ENCODE assay signal across 8 cellular contexts in the genomic region with DNA sequence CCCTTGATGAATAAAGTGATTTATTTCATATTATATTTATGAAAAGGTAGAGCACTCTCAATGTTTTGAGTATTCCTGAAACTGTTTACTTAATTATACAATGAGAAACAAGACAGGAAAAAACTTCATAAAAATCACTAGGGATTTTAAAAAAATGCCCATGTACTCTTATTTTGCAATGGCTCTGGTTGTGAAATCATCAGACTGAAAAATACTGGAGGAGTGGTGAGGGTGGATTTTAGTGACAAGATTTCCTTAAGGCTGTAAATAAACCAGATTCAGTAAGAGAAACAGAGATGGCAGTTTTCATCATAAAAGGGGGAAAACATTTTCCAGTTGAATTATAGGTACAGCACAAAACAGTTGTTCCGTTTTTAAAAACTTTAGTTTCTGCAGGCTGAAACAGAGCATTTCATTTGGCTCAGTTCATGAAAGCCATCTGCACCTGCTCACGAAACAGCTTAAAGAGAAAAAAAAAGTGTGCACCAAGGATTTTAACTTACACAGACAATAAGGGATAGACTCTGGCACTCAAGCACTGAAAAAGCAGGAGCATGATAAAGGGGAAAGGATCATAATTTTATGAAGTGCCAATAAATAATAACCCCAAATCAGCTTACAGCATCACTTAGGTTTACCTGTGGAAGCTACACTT.
DNase-seq lines count a peak whose midpoint lies in the region; ATAC-seq and TF ChIP-seq lines count a peak whose summit lies in the region.

No MANE protein-coding gene starts in this region.

- peak; percentile 43 for DNase-seq in epithelial cell of esophagus (ENCODE audit: low read depth)
- no peak for DNase-seq in prostate gland (ENCODE audit: low spot score)
- no peak for DNase-seq in foreskin melanocyte
- DNase-seq in NCI-H1436 treated with DMSO at 0.1 percent for 48 hours (lab: John Stamatoyannopoulos, UW): no peak
- DNase-seq in islet precursor cell: no peak

- H3K9ac ChIP-seq in ES-I3 (ENCODE audit: low read depth, low read length) (peak overlapping the region; percentile 52), OCI-LY1 (ENCODE audit: low read length) (peak overlapping the region; percentile 43)

- 0 out of 2 replicates have a peak, but pooled peaks cover 2% of the 10 kb centered on the region for H3F3A ChIP-seq in OCI-LY1 (ENCODE audit: insufficient read depth, low read length)

- WGBS in prostate gland: 19% methylated on average over 2 of the region's 2 CpGs

- peak overlapping the region; percentile 45 for H3K4me3 ChIP-seq in OCI-LY1 (ENCODE audit: low read depth, low read length, poor library complexity, severe bottlenecking)
- H3K4me3 ChIP-seq in epithelial cell of esophagus (ENCODE audit: low read length): no peak overlapping the region
- peak overlapping the region in 1 of 2 donors; percentile 32 for H3K4me3 ChIP-seq in prostate gland

- H3K36me3 ChIP-seq in ES-I3 (ENCODE audit: insufficient read depth, low read length) (no peaks in the 10 kb centered on the region), OCI-LY1 (ENCODE audit: insufficient read depth, low read length) (no peaks in the 10 kb centered on the region), prostate gland (no peaks in the 10 kb centered on the region)

- H3K27me3 ChIP-seq in OCI-LY1 (ENCODE audit: insufficient read depth, low read length): no peaks in the 10 kb centered on the region
- H3K27me3 ChIP-seq in prostate gland (replicated peaks; ENCODE audit: insufficient read depth): no peaks in the 10 kb centered on the region

- TF ChIP-seq CTCF in OCI-LY1 (IDR thresholded peaks at IDR 0.05; ENCODE audit: low read length) (no peak), epithelial cell of esophagus (IDR thresholded peaks at IDR 0.05; ENCODE audit: insufficient read depth, low read depth, low read length, missing control alignments) (no peak), prostate gland (IDR thresholded peaks at IDR 0.05) (no peak)

- H2AFZ ChIP-seq in OCI-LY1 (ENCODE audit: low read length): peak overlapping the region; percentile 20; the same call in 1 of the 2 replicates

- no peaks in the 10 kb centered on the region for H3K79me2 ChIP-seq in OCI-LY1 (ENCODE audit: insufficient read depth, low read length)

- H3K4me1 ChIP-seq in ES-I3 (ENCODE audit: insufficient read depth, low read length) (peaks cover 42% of the 10 kb centered on the region), OCI-LY1 (ENCODE audit: insufficient read depth, low read length, severe bottlenecking) (peaks cover 51% of the 10 kb centered on the region), prostate gland (replicated peaks) (peaks cover 3% of the 10 kb centered on the region)

- no peaks in the 10 kb centered on the region for H4K20me1 ChIP-seq in OCI-LY1 (ENCODE audit: insufficient read depth, low read length)

- ATAC-seq in GM21825 (IDR thresholded peaks at IDR 0.05; ENCODE audit: unreplicated experiment): no peak

- intact Hi-C loops in prostate gland (cut with DNase I): no loop called here

- peak overlapping the region; percentile 58 for H3K4me2 ChIP-seq in OCI-LY1 (ENCODE audit: low read length)

- H3K27ac ChIP-seq in OCI-LY1 (ENCODE audit: low read depth, low read length, poor library complexity, severe bottlenecking): peak overlapping the region; percentile 67
- peak overlapping the region; percentile 81 to 86 for H3K27ac ChIP-seq in prostate gland

- TF ChIP-seq POLR2A in prostate gland (IDR thresholded peaks at IDR 0.05): no peak

- H3K9me2 ChIP-seq in OCI-LY1 (ENCODE audit: low read depth, low read length): no peaks in the 10 kb centered on the region

- no peaks in the 10 kb centered on the region for H3K9me3 ChIP-seq in ES-I3 (ENCODE audit: control insufficient read depth, insufficient read depth, low read length)
- no peaks in the 10 kb centered on the region for H3K9me3 ChIP-seq in OCI-LY1 (ENCODE audit: low read length)
- no peaks in the 10 kb centered on the region for H3K9me3 ChIP-seq in prostate gland
